In the genomic region with DNA sequence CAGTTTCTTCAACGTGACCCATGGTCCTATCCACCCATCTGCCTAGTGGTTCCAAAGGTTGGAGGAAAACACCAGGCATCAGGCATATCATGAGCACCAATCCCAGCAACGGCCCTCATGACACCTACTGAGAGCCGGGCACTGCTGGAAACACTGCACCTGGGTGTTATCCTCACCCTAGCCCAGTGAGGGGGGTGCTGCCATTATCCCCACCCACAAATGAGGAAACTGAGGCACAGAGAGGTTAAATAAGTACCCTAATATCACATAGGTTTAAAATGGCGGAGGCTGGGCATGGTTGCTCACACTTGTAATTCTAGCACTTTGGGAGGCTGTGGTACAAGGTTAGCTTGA, we compare ENCODE assay signal across 24 cellular contexts.
"Had no signal": no experiment of that assay in that cellular context is flagged by ENCODE, and none has a peak within 500 bp of the region (broad histone marks: within the 10 kb centered on the region; RNA-seq: fewer than 3 reads in every experiment).

No MANE protein-coding gene starts in this region.

- H3K27ac ChIP-seq: colonic mucosa, dorsolateral prefrontal cortex, gastrocnemius medialis, suprapubic skin, tibial nerve had no signal

- DNase-seq: activated B cell treated with CpG ODN at 0.5 μM for 24 hours; activated CD4-positive, alpha-beta T cell treated with anti-CD3 and anti-CD28 coated beads for 4 hours; activated CD4-positive, alpha-beta T cell treated with anti-CD3 and anti-CD28 coated beads, Interleukin-2, amount 50 U/mL, for 4 hours; activated gamma-delta T cell treated with Interleukin-2 at 50 U/mL for 16 hours; activated naive CD8-positive, alpha-beta T cell treated with anti-CD3 and anti-CD28 coated beads, Interleukin-2, amount 50 U/mL, for 24 hours; activated T-cell treated with anti-CD3 and anti-CD28 coated beads, Interleukin-2, amount 50 U/mL, for 4 hours; colonic mucosa; dorsolateral prefrontal cortex; effector memory CD4-positive, alpha-beta T cell; erythroblast; gastrocnemius medialis; glutamatergic neuron; left cardiac atrium; mammary epithelial cell; naive B cell; occipital lobe; right cardiac atrium; stimulated activated CD4-positive, alpha-beta T cell treated with anti-CD3 and anti-CD28 coated beads, Interleukin-2, amount 100 ng/mL, for 48 hours; stimulated activated naive CD8-positive, alpha-beta T cell treated with anti-CD3 and anti-CD28 coated beads, Interleukin-15, amount 100 ng/mL, for 72 hours; T-helper 1 cell had no signal

- ATAC-seq: activated naive CD8-positive, alpha-beta T cell treated with anti-CD3 and anti-CD28 coated beads, Interleukin-2, amount 50 U/mL, for 24 hours; activated T-cell treated with anti-CD3 and anti-CD28 coated beads, Interleukin-2, amount 50 U/mL, for 4 hours; activated T-helper 17 cell treated with anti-CD3 and anti-CD28 coated beads, Interleukin-2, amount 50 U/mL, for 72 hours; gastrocnemius medialis; left cardiac atrium; right cardiac atrium; stimulated activated effector memory CD8-positive, alpha-beta T cell treated with anti-CD3 and anti-CD28 coated beads, Interleukin-12 subunit alpha, Interleukin-12 subunit beta, amount 100 ng/mL, for 72 hours; stimulated activated naive CD8-positive, alpha-beta T cell treated with anti-CD3 and anti-CD28 coated beads, Interleukin-15, amount 100 ng/mL, for 72 hours had no signal

- H3K36me3 ChIP-seq: colonic mucosa, gastrocnemius medialis, suprapubic skin, tibial nerve had no signal

- H3K4me3 ChIP-seq: colonic mucosa, dorsolateral prefrontal cortex, gastrocnemius medialis, suprapubic skin, tibial nerve had no signal

- H3K4me1 ChIP-seq: colonic mucosa, tibial nerve had no signal

- H3K9me3 ChIP-seq: colonic mucosa, gastrocnemius medialis, suprapubic skin, tibial nerve had no signal

- H3K27me3 ChIP-seq: colonic mucosa, gastrocnemius medialis, suprapubic skin, tibial nerve had no signal
